8 cellular contexts compared by ENCODE assay signal in genomic region chr14:77498984-77499527, GRCh38. TPM values are rescaled to one million over a fixed set of nuclear protein-coding genes. Genes with fewer than 3 reads are reported as not detected.
DNase-seq lines count a peak whose midpoint lies in the region; ATAC-seq and TF ChIP-seq lines count a peak whose summit lies in the region.

No MANE protein-coding gene starts in this region.

- DNase-seq in NCI-H1417 (lab: John Stamatoyannopoulos, UW) (peak in 2 of 3 experiments; percentile 67 to 85), NCI-H1417 treated with DMSO at 0.1 percent for 48 hours (lab: John Stamatoyannopoulos, UW) (no peak), NT2/D1 (ENCODE audit: low read depth, low spot score) (no peak), endothelial cell (ENCODE audit: low spot score) (peak; percentile 21), osteoblast (ENCODE audit: insufficient read length, low spot score, missing footprints) (peak; percentile 78), NCI-H526 treated with DMSO at 0.1 percent for 48 hours (lab: John Stamatoyannopoulos, UW) (no peak), NCI-H1105 treated with DMSO at 0.1 percent for 48 hours (lab: John Stamatoyannopoulos, UW) (no peak)

- TF ChIP-seq CTCF in endothelial cell (IDR thresholded peaks at IDR 0.05; ENCODE audit: unreplicated experiment): no peak
- TF ChIP-seq CTCF in osteoblast (IDR thresholded peaks at IDR 0.05; ENCODE audit: extremely low read depth, low read depth, low read length): no peak

- H3K36me3 Mint-ChIP-seq in endothelial cell (ENCODE audit: low read depth, unreplicated experiment): peaks cover 5% of the 10 kb centered on the region

- no peak overlapping the region for H3K27ac Mint-ChIP-seq in endothelial cell (ENCODE audit: unreplicated experiment)

- peak overlapping the region; percentile 74 for H3K4me2 ChIP-seq in osteoblast (ENCODE audit: insufficient read depth, low read length)

- H3K9ac ChIP-seq in NT2/D1 (ENCODE audit: insufficient read length, low read depth): peak overlapping the region; percentile 70

- H4K20me1 ChIP-seq in osteoblast (ENCODE audit: insufficient read depth, low read length): no peaks in the 10 kb centered on the region

- H3K9me3 Mint-ChIP-seq in endothelial cell (ENCODE audit: unreplicated experiment): no peaks in the 10 kb centered on the region

- H3K36me3 ChIP-seq in NT2/D1 (ENCODE audit: insufficient read depth, insufficient read length, low read length) (no peaks in the 10 kb centered on the region), osteoblast (ENCODE audit: insufficient read depth, low read length) (no peaks in the 10 kb centered on the region)

- peak; percentile 30 for ATAC-seq in GM21825 (IDR thresholded peaks at IDR 0.05; ENCODE audit: unreplicated experiment)

- no peaks in the 10 kb centered on the region for H3K79me2 ChIP-seq in osteoblast (ENCODE audit: insufficient read depth, low read length)

- H3K27me3 Mint-ChIP-seq in endothelial cell (ENCODE audit: unreplicated experiment): peaks cover 3% of the 10 kb centered on the region

- peak overlapping the region; percentile 82 for H3K4me3 Mint-ChIP-seq in endothelial cell (ENCODE audit: unreplicated experiment)

- H3K27me3 ChIP-seq in NT2/D1 (ENCODE audit: insufficient read depth, insufficient read length) (peaks cover 41% of the 10 kb centered on the region), osteoblast (ENCODE audit: insufficient read depth, low read length) (peaks cover 24% of the 10 kb centered on the region)

- H3K4me1 ChIP-seq in NT2/D1 (ENCODE audit: insufficient read depth, insufficient read length) (no peaks in the 10 kb centered on the region), osteoblast (ENCODE audit: insufficient read depth, low read length) (peaks cover 4% of the 10 kb centered on the region)

- H3K4me1 Mint-ChIP-seq in endothelial cell (ENCODE audit: unreplicated experiment): peaks cover 3% of the 10 kb centered on the region

- H3K9me3 ChIP-seq in NT2/D1 (ENCODE audit: insufficient read depth, low read length) (no peaks in the 10 kb centered on the region), osteoblast (ENCODE audit: low read depth, low read length) (no peaks in the 10 kb centered on the region)

- no peak overlapping the region for H2AFZ ChIP-seq in osteoblast (ENCODE audit: low read length)

- H3K27ac ChIP-seq in osteoblast (ENCODE audit: low read depth, low read length): no peak overlapping the region

- H3K4me3 ChIP-seq in NT2/D1 (ENCODE audit: insufficient read length, low read depth) (peak overlapping the region; percentile 43), osteoblast (ENCODE audit: insufficient read depth, low read length) (peak overlapping the region; percentile 63)

RNA-seq across cellular contexts. Expression of gene ISM2, which starts 0.4 kb away (rescaled TPM):
- total RNA-seq in endothelial cell (ENCODE audit: unreplicated experiment): 0.21 TPM
- not detected in 2 replicates for total RNA-seq in osteoblast

RNA-seq across cellular contexts. Expression of gene AHSA1, which starts 41.2 kb away (rescaled TPM):
- 74.7 TPM for total RNA-seq in endothelial cell (ENCODE audit: unreplicated experiment)
- 60.4 and 67.0 TPM in 2 replicates for total RNA-seq in osteoblast

RNA-seq across cellular contexts. Expression of gene VIPAS39, which starts 41.7 kb away (rescaled TPM):
- 28.7 TPM for total RNA-seq in endothelial cell (ENCODE audit: unreplicated experiment)
- 34.0 and 37.1 TPM in 2 replicates for total RNA-seq in osteoblast

Comparison
In these comparisons a context has a peak if more than half of its experiments do, and no peak if none do; other contexts are left out.
1. DNase-seq: peak in NCI-H1417 (2 of 3), endothelial cell (single experiment) and osteoblast (single experiment); none in NCI-H1417 treated with DMSO at 0.1 percent for 48 hours (single experiment), NT2/D1 (single experiment), NCI-H526 treated with DMSO at 0.1 percent for 48 hours (single experiment) and NCI-H1105 treated with DMSO at 0.1 percent for 48 hours (single experiment).